8 cellular contexts compared by ENCODE assay signal in genomic region chr6:31271641-31272357, GRCh38. TPM values are rescaled to one million over a fixed set of nuclear protein-coding genes. Genes with fewer than 3 reads are reported as not detected.
DNase-seq lines count a peak whose midpoint lies in the region; ATAC-seq and TF ChIP-seq lines count a peak whose summit lies in the region.

Gene HLA-C, minus strand, starts transcription at chr6:31272092. Its CDS starts 21 bp downstream, at chr6:31272071.

- H3K27me3 ChIP-seq in adrenal gland (no peaks in the 10 kb centered on the region), heart right ventricle (no peaks in the 10 kb centered on the region)

- peaks cover 4% of the 10 kb centered on the region for H3K36me3 Mint-ChIP-seq in type B pancreatic cell

- peaks cover 0 to 4% of the 10 kb centered on the region in 2 donors for H3K4me1 ChIP-seq in adrenal gland (replicated peaks in 1 of 2)
- H3K4me1 ChIP-seq in heart right ventricle, result peaks cover 0 to 25% (median 7%) of the 10 kb centered on the region in 9 donors

- peak within 1 kb of the TSS; percentile 89 for H3K27ac Mint-ChIP-seq in type B pancreatic cell

- peak within 1 kb of the TSS; percentile 89 for H3K4me3 Mint-ChIP-seq in type B pancreatic cell

- peak; percentile 88 for ATAC-seq in HG02642 (IDR thresholded peaks at IDR 0.05; ENCODE audit: poor library complexity, unreplicated experiment)
- ATAC-seq in heart right ventricle, result peak; percentile 97 to 99 (median 98)

- intact Hi-C loops in adrenal gland (cut with DNase I), result no loop called here
- intact Hi-C loops in heart right ventricle (cut with DNase I), result loop anchor here in 8 of 10 donors (2.0 to 10.0 kb wide), 8 partner anchors 69 to 137 kb away; partner anchors contain the start of genes HLA-B (in 2 of the 8) and PSORS1C2 (in 2 of the 8)
- intact Hi-C loops in posterior cingulate gyrus (cut with DNase I), result loop anchor here (1.0 to 5.0 kb wide), 2 partner anchors 74 to 96 kb away; no protein-coding TSS in a partner anchor

- TF ChIP-seq CTCF in adrenal gland (IDR thresholded peaks at IDR 0.05) (peak in 1 of 6 experiments; percentile 10), heart right ventricle (IDR thresholded peaks at IDR 0.05) (peak in 1 of 9 donors; percentile 25), type B pancreatic cell (conservative IDR thresholded peaks at IDR 0.05) (no peak)

- WGBS in adrenal gland, 4 donors, result 0 to 3% (median 1%) methylated on average over 3 to 62 of the region's 62 CpGs
- 0 to 2% methylated on average over 46 to 62 of the region's 62 CpGs for WGBS in heart right ventricle, 2 donors

- H3K36me3 ChIP-seq in adrenal gland (replicated peaks in 1 of 2) (peaks cover 0 to 20% of the 10 kb centered on the region in 2 donors), heart right ventricle (peaks cover 0 to 32% (median 0%) of the 10 kb centered on the region in 9 donors)

- H3K27me3 Mint-ChIP-seq in type B pancreatic cell, result peaks cover 81% of the 10 kb centered on the region

- no peaks in the 10 kb centered on the region for H3K9me3 Mint-ChIP-seq in type B pancreatic cell

- H3K27ac ChIP-seq in adrenal gland, result peak within 1 kb of the TSS; percentile 68 to 99 (median 97)
- peak within 1 kb of the TSS; percentile 72 to 100 (median 98) for H3K27ac ChIP-seq in heart right ventricle

- no peaks in the 10 kb centered on the region for H3K4me1 Mint-ChIP-seq in type B pancreatic cell (ENCODE audit: unreplicated experiment)

- H3K4me3 ChIP-seq in adrenal gland, result peak within 1 kb of the TSS; percentile 22 to 69 (median 41)
- H3K4me3 ChIP-seq in heart right ventricle, result peak within 1 kb of the TSS; percentile 31 to 97 (median 77)

- DNase-seq in NCI-H128 (lab: John Stamatoyannopoulos, UW; ENCODE audit: unreplicated experiment) (peak; percentile 5), T-helper 1 cell (peak; percentile 84 to 96 (median 88)), adrenal gland (peak; percentile 90 to 98 (median 96)), heart right ventricle (peak; percentile 84 to 95), posterior cingulate gyrus (peak; percentile 68 to 99 (median 90)), type B pancreatic cell (ENCODE audit: extremely low spot score, unreplicated experiment) (peak; percentile 80)

- H3K9me3 ChIP-seq in adrenal gland (replicated peaks in 1 of 3) (no peaks in the 10 kb centered on the region), heart right ventricle (no peaks in the 10 kb centered on the region)

- TF ChIP-seq POLR2A in GM10847 (IDR thresholded peaks at IDR 0.05; ENCODE audit: extremely low read depth, insufficient read length), result peak; percentile 93
- TF ChIP-seq POLR2A in adrenal gland (IDR thresholded peaks at IDR 0.05), result peak; percentile 73 to 95

RNA-seq across cellular contexts. Expression of gene HLA-C, which starts in this region (rescaled TPM):
- total RNA-seq in adrenal gland (1,000 to 10,000 TPM in 1 of 8 donors, 100 to 1,000 TPM in 7; 364 to 1,851 (median 754) TPM), heart right ventricle (1,000 to 10,000 TPM in 1 of 10 donors, 100 to 1,000 TPM in 9; 121 to 1,262 (median 232) TPM), type B pancreatic cell (ENCODE audit: low replicate concordance) (188 and 347 TPM in 2 replicates)
- polyA plus RNA-seq in adrenal gland (100 to 1,000 TPM; 157 to 323 (median 297) TPM), heart right ventricle (100 to 1,000 TPM; 193 to 266 TPM)

Comparison
In these comparisons a context has a peak if more than half of its experiments do, and no peak if none do; other contexts are left out.
1. Peak in every context shown above with its lines: DNase-seq, ATAC-seq, H3K4me3 ChIP-seq and H3K27ac ChIP-seq.
2. DNase-seq: peak in every context shown above with its lines; median percentile 96 in adrenal gland; 90 in heart right ventricle; 90 in posterior cingulate gyrus; 88 in T-helper 1 cell; 80 in type B pancreatic cell; 5 in NCI-H128.
3. intact Hi-C loops: an anchor here in heart right ventricle (2.0 to 10.0 kb wide) and posterior cingulate gyrus (1.0 to 5.0 kb wide); none called in adrenal gland.